9 cellular contexts compared by ENCODE assay signal in genomic region chr3:39052613-39053012, GRCh38. TPM values are rescaled to one million over a fixed set of nuclear protein-coding genes. Genes with fewer than 3 reads are reported as not detected.
A peak's percentile ranks its signal among the peaks of the same experiment; 100 is the strongest.
DNase-seq lines count a peak whose midpoint lies in the region; TF ChIP-seq lines count a peak whose summit lies in the region.
"Had no signal": no experiment of that assay in that cellular context is flagged by ENCODE, and none has a peak within 500 bp of the region (broad histone marks: within the 10 kb centered on the region; RNA-seq: fewer than 3 reads in every experiment).

No MANE protein-coding gene starts in this region.

- no peaks in the 10 kb centered on the region for H3K9me3 ChIP-seq in iPS-18c (ENCODE audit: control insufficient read depth, insufficient read depth, low read length)
- H3K9me3 ChIP-seq in stomach, result no peaks in the 10 kb centered on the region

- H3K4me1 ChIP-seq in stomach, result peaks cover 10 to 46% (median 32%) of the 10 kb centered on the region in 4 donors

- H3K36me3 Mint-ChIP-seq in activated CD4-positive, alpha-beta memory T cell treated with anti-CD3 and anti-CD28 coated beads for 36 hours, result no peaks in the 10 kb centered on the region

- H3K27me3 Mint-ChIP-seq in activated CD4-positive, alpha-beta memory T cell treated with anti-CD3 and anti-CD28 coated beads for 36 hours, result no peaks in the 10 kb centered on the region

- peak overlapping the region; percentile 92 for H3K4me3 Mint-ChIP-seq in activated CD4-positive, alpha-beta memory T cell treated with anti-CD3 and anti-CD28 coated beads for 36 hours

- POLR2A ChIA-PET in activated CD4-positive, alpha-beta memory T cell treated with anti-CD3 and anti-CD28 coated beads for 36 hours (lab: Charles Lee), result no interaction called here

- no peak for TF ChIP-seq EP300 in stomach (IDR thresholded peaks at IDR 0.05)

- peaks cover 63% of the 10 kb centered on the region for H3K4me1 Mint-ChIP-seq in activated CD4-positive, alpha-beta memory T cell treated with anti-CD3 and anti-CD28 coated beads for 36 hours (ENCODE audit: low read depth)

- TF ChIP-seq POLR2A in stomach (IDR thresholded peaks at IDR 0.05), result no peak

- 1 to 4% (median 2%) methylated on average over 12 of the region's 12 CpGs for WGBS in stomach, 5 donors

- H3K27ac ChIP-seq in stomach, result peak overlapping the region in 4 of 5 donors; percentile 82 to 93 (median 90)

- no peaks in the 10 kb centered on the region for H3K9me3 Mint-ChIP-seq in activated CD4-positive, alpha-beta memory T cell treated with anti-CD3 and anti-CD28 coated beads for 36 hours

- no peaks in the 10 kb centered on the region for H3K27me3 ChIP-seq in stomach

- CTCF ChIA-PET in activated CD4-positive, alpha-beta memory T cell treated with anti-CD3 and anti-CD28 coated beads for 36 hours (lab: Charles Lee), result no interaction called here

- intact Hi-C loops in activated CD4-positive, alpha-beta memory T cell treated with anti-CD3 and anti-CD28 coated beads for 36 hours (cut with micrococcal nuclease), result loop anchor here (2.0 to 5.0 kb wide), 2 partner anchors 332 to 1255 kb away; partner anchors contain the start of gene EIF1B
- intact Hi-C loops in stomach (cut with DNase I; ENCODE audit: low total_unique reads), result no loop called here

- H3K4me3 ChIP-seq in iPS-18c (ENCODE audit: insufficient read depth, low read depth, low read length) (peak overlapping the region; percentile 84), stomach (peak overlapping the region; percentile 91 to 100 (median 98))

- no peak for TF ChIP-seq CTCF in stomach (IDR thresholded peaks at IDR 0.05)

- DNase-seq in SIG-M5 treated with dmso at 0.1 percent for 504 hours (lab: John Stamatoyannopoulos, UW; ENCODE audit: unreplicated experiment) (peak; percentile 5), SIG-M5 (lab: John Stamatoyannopoulos, UW) (no peak), stomach (no peak), NCI-H1436 (lab: John Stamatoyannopoulos, UW) (no peak), EL (no peak), COLO829 (ENCODE audit: low spot score) (no peak)
- DNase-seq in activated CD4-positive, alpha-beta memory T cell treated with anti-CD3 and anti-CD28 coated beads for 36 hours, result peak; percentile 24
- DNase-seq: DMS153 had no signal

- no peaks in the 10 kb centered on the region for H3K36me3 ChIP-seq in stomach

- H3K27ac Mint-ChIP-seq in activated CD4-positive, alpha-beta memory T cell treated with anti-CD3 and anti-CD28 coated beads for 36 hours, result peak overlapping the region; percentile 96

RNA-seq across cellular contexts. Expression of gene WDR48, which starts 0.8 kb away (rescaled TPM):
- total RNA-seq in activated CD4-positive, alpha-beta memory T cell treated with anti-CD3 and anti-CD28 coated beads for 36 hours, result 10 to 100 TPM; 38.5 to 43.8 TPM
- total RNA-seq in stomach, result 10 to 100 TPM in 3 of 5 donors, 1 to 10 TPM in 2; 4.3 to 89.7 (median 17.0) TPM
- polyA plus RNA-seq in stomach, result 10 to 100 TPM; 11.6 to 15.1 (median 11.6) TPM

RNA-seq across cellular contexts. Expression of gene SCN11A, which starts 0.9 kb away (rescaled TPM):
- total RNA-seq in activated CD4-positive, alpha-beta memory T cell treated with anti-CD3 and anti-CD28 coated beads for 36 hours, result under 1 TPM; 0.02 to 0.05 TPM
- 1 to 10 TPM in 1 of 5 donors, under 1 TPM in 1, not detected in 3; 0.14 to 1.1 TPM for total RNA-seq in stomach
- under 1 TPM in 1 of 3 donors, not detected in 2; 0.15 TPM for polyA plus RNA-seq in stomach

RNA-seq across cellular contexts. Expression of gene GORASP1, which starts 54.8 kb away (rescaled TPM):
- 10 to 100 TPM; 32.7 to 34.1 TPM for total RNA-seq in activated CD4-positive, alpha-beta memory T cell treated with anti-CD3 and anti-CD28 coated beads for 36 hours
- 10 to 100 TPM in 4 of 5 donors, 1 to 10 TPM in 1; 9.3 to 68.7 (median 53.1) TPM for total RNA-seq in stomach
- polyA plus RNA-seq in stomach, result 10 to 100 TPM; 22.4 to 35.4 (median 29.1) TPM

RNA-seq across cellular contexts. Expression of gene TTC21A, which starts 54.9 kb away (rescaled TPM):
- total RNA-seq in activated CD4-positive, alpha-beta memory T cell treated with anti-CD3 and anti-CD28 coated beads for 36 hours, result 1 to 10 TPM; 1.7 to 1.8 TPM
- 10 to 100 TPM in 1 of 5 donors, 1 to 10 TPM in 3, under 1 TPM in 1; 0.89 to 10.3 (median 2.9) TPM for total RNA-seq in stomach
- polyA plus RNA-seq in stomach, result 10 to 100 TPM in 1 of 3 donors, 1 to 10 TPM in 2; 5.1 to 17.7 (median 7.5) TPM

Comparison
In these comparisons a context has a peak if more than half of its experiments do, and no peak if none do; other contexts are left out.
1. DNase-seq: peak in SIG-M5 treated with dmso at 0.1 percent for 504 hours (single experiment) and activated CD4-positive, alpha-beta memory T cell treated with anti-CD3 and anti-CD28 coated beads for 36 hours (single experiment); none in SIG-M5 (single experiment), stomach (single experiment), NCI-H1436 (single experiment), EL (single experiment) and COLO829 (single experiment).